17 cellular contexts compared by ENCODE assay signal in genomic region chr2:39522518-39522877, GRCh38.
DNase-seq lines count a peak whose midpoint lies in the region; ATAC-seq and TF ChIP-seq lines count a peak whose summit lies in the region.
"Had no signal": no experiment of that assay in that cellular context is flagged by ENCODE, and none has a peak within 500 bp of the region (broad histone marks: within the 10 kb centered on the region; RNA-seq: fewer than 3 reads in every experiment).

No MANE protein-coding gene starts in this region.

- H2AK5ac ChIP-seq in mesenchymal stem cell (ENCODE audit: low read length, severe bottlenecking) = peak overlapping the region; percentile 92

- H2BK12ac ChIP-seq in mesenchymal stem cell (ENCODE audit: low read length in 2 of 2) = peak overlapping the region in 1 of 2 experiments; percentile 71

- H3K9me3 Mint-ChIP-seq in HFFc6 = peaks cover 27% of the 10 kb centered on the region

- H3K27ac ChIP-seq in brain microvascular endothelial cell = peak overlapping the region; percentile 95
- H3K27ac ChIP-seq in mesenchymal stem cell (ENCODE audit: low read length, poor library complexity, severe bottlenecking) = peak overlapping the region; percentile 74
- no peak overlapping the region for H3K27ac ChIP-seq in upper lobe of right lung

- TF ChIP-seq CTCF in HFFc6 (IDR thresholded peaks at IDR 0.05) (no peak), brain microvascular endothelial cell (IDR thresholded peaks at IDR 0.05; ENCODE audit: low read depth, low read length, missing control alignments) (no peak), upper lobe of right lung (IDR thresholded peaks at IDR 0.05) (no peak)

- H4K91ac ChIP-seq in mesenchymal stem cell (ENCODE audit: low read length) = no peak overlapping the region

- H3K4me3 ChIP-seq in brain microvascular endothelial cell (ENCODE audit: low read depth, low read length) (no peak overlapping the region), mesenchymal stem cell (ENCODE audit: insufficient read depth in 1 of 2, low read depth in 1 of 2, low read length in 2 of 2) (no peak overlapping the region), skeletal muscle satellite cell (ENCODE audit: low read length) (no peak overlapping the region), upper lobe of right lung (no peak overlapping the region)

- H3K27me3 ChIP-seq in brain microvascular endothelial cell (replicated peaks) = no peaks in the 10 kb centered on the region
- no peaks in the 10 kb centered on the region for H3K27me3 ChIP-seq in mesenchymal stem cell (ENCODE audit: control insufficient read depth in 1 of 2, insufficient read depth in 1 of 2, low read length in 2 of 2)
- H3K27me3 ChIP-seq in skeletal muscle satellite cell (ENCODE audit: control insufficient read depth, insufficient read depth, low read length) = no peaks in the 10 kb centered on the region
- H3K27me3 ChIP-seq in upper lobe of right lung = no peaks in the 10 kb centered on the region
- H3K27me3 ChIP-seq: BE2C had no signal

- ATAC-seq in upper lobe of right lung = no peak
- ATAC-seq: Panc1 had no signal

- no peak overlapping the region for H2BK5ac ChIP-seq in mesenchymal stem cell (ENCODE audit: low read depth, low read length, poor library complexity, severe bottlenecking)

- peak overlapping the region; percentile 4 to 21 for H3K18ac ChIP-seq in mesenchymal stem cell (ENCODE audit: low read depth in 1 of 2, low read length in 2 of 2)

- no peak overlapping the region for H2AFZ ChIP-seq in mesenchymal stem cell (ENCODE audit: low read depth, low read length)

- H3K4me2 ChIP-seq in mesenchymal stem cell (ENCODE audit: low read length, poor library complexity, severe bottlenecking) (no peak overlapping the region), skeletal muscle satellite cell (ENCODE audit: low read length) (no peak overlapping the region)

- no peak overlapping the region for H2BK15ac ChIP-seq in mesenchymal stem cell (ENCODE audit: low read depth, poor library complexity, severe bottlenecking)

- in situ Hi-C loops in brain microvascular endothelial cell (cut with HindIII; ENCODE audit: low pct_ligation_motif_present, low sequenced_read_pairs) = no loop called here

- H3K9me3 ChIP-seq in mesenchymal stem cell (ENCODE audit: control insufficient read depth, low read length) (peaks cover 9% of the 10 kb centered on the region), skeletal muscle satellite cell (replicated peaks; ENCODE audit: low read length) (peaks cover 6% of the 10 kb centered on the region), upper lobe of right lung (no peaks in the 10 kb centered on the region)
- H3K9me3 ChIP-seq: BE2C had no signal

- DNase-seq in HFFc6 (no peak), brain microvascular endothelial cell (no peak), mesenchymal stem cell (no peak), upper lobe of right lung (no peak), NAMALWA (ENCODE audit: low spot score) (no peak), OCI-M1 (lab: John Stamatoyannopoulos, UW) (no peak)
- DNase-seq: BE2C; CD4-positive, alpha-beta T cell; DMS79 treated with DMSO at 0.1 percent for 48 hours; H7; NCI-H1048; NCI-H146; NCI-H2081; NCI-H510A treated with DMSO at 0.1 percent for 48 hours; SHP77 had no signal

- H3K14ac ChIP-seq in mesenchymal stem cell (ENCODE audit: low read length in 2 of 2) = peak overlapping the region in 1 of 2 experiments; percentile 15

- peaks cover 48% of the 10 kb centered on the region for H3K4me1 Mint-ChIP-seq in HFFc6 (ENCODE audit: low read depth)

- H4K8ac ChIP-seq in mesenchymal stem cell (ENCODE audit: low read length) = no peak overlapping the region

- H3K4me3 Mint-ChIP-seq in HFFc6 = peak overlapping the region; percentile 38
- H3K4me3 Mint-ChIP-seq: CD4-positive, alpha-beta T cell had no signal

- H3K9ac ChIP-seq in mesenchymal stem cell (ENCODE audit: low read length) (no peak overlapping the region), skeletal muscle satellite cell (ENCODE audit: low read depth, low read length) (peak overlapping the region; percentile 69)

- H3K79me1 ChIP-seq in mesenchymal stem cell (replicated peaks; ENCODE audit: low read length, poor library complexity, severe bottlenecking) = no peaks in the 10 kb centered on the region

- peaks cover 31% of the 10 kb centered on the region for H3K36me3 Mint-ChIP-seq in HFFc6 (ENCODE audit: low read depth)

- intact Hi-C loops in upper lobe of right lung (cut with DNase I) = no loop called here

- 0 out of 2 replicates have a peak overlapping the region, but pooled peaks have one; percentile 31 for H3K27ac Mint-ChIP-seq in HFFc6
- H3K27ac Mint-ChIP-seq: CD4-positive, alpha-beta T cell had no signal

- peak overlapping the region in 1 of 2 experiments; percentile 24 for H3K23ac ChIP-seq in mesenchymal stem cell (ENCODE audit: low read length in 2 of 2)

- H3K4me1 ChIP-seq in mesenchymal stem cell (ENCODE audit: control insufficient read depth, insufficient read depth, low read depth, low read length) (peaks cover 4% of the 10 kb centered on the region), skeletal muscle satellite cell (ENCODE audit: control insufficient read depth, insufficient read depth, low read length) (peaks cover 37% of the 10 kb centered on the region), upper lobe of right lung (peaks cover 20% of the 10 kb centered on the region)
- H3K4me1 ChIP-seq: BE2C had no signal

- no peaks in the 10 kb centered on the region for H3K36me3 ChIP-seq in brain microvascular endothelial cell (replicated peaks)
- peaks cover 0 to 7% of the 10 kb centered on the region in 2 experiments for H3K36me3 ChIP-seq in mesenchymal stem cell (ENCODE audit: control insufficient read depth in 1 of 2, insufficient read depth in 2 of 2, low read depth in 1 of 2, low read length in 2 of 2)
- no peaks in the 10 kb centered on the region for H3K36me3 ChIP-seq in skeletal muscle satellite cell (ENCODE audit: insufficient read depth, low read length)
- no peaks in the 10 kb centered on the region for H3K36me3 ChIP-seq in upper lobe of right lung
- H3K36me3 ChIP-seq: BE2C had no signal

- peak overlapping the region in 1 of 2 experiments; percentile 22 for H3K4ac ChIP-seq in mesenchymal stem cell (ENCODE audit: low read depth in 1 of 2, low read length in 2 of 2)

- no peak overlapping the region for H2BK120ac ChIP-seq in mesenchymal stem cell (ENCODE audit: low read depth, low read length)

- WGBS in mesenchymal stem cell = 100% methylated on average over 2 of the region's 2 CpGs

- no peaks in the 10 kb centered on the region; the same call in 1 of the 2 replicates for H3K27me3 Mint-ChIP-seq in HFFc6 (ENCODE audit: insufficient read depth)
- H3K27me3 Mint-ChIP-seq: CD4-positive, alpha-beta T cell had no signal
